Comparison of ENCODE assay signal across 9 cellular contexts in genomic region chr3:31960793-31961431, GRCh38. TPM values are rescaled to one million over a fixed set of nuclear protein-coding genes. Genes with fewer than 3 reads are reported as not detected.
A peak's percentile ranks its signal among the peaks of the same experiment; 100 is the strongest.
DNase-seq lines count a peak whose midpoint lies in the region; ATAC-seq and TF ChIP-seq lines count a peak whose summit lies in the region.
"Had no signal": no experiment of that assay in that cellular context is flagged by ENCODE, and none has a peak within 500 bp of the region (broad histone marks: within the 10 kb centered on the region; RNA-seq: fewer than 3 reads in every experiment).

No MANE protein-coding gene starts in this region.

- H3K9ac ChIP-seq in OCI-LY1 (ENCODE audit: low read length), result peak overlapping the region; percentile 83; the same call in 1 of the 2 replicates

- no peaks in the 10 kb centered on the region for H3K27me3 Mint-ChIP-seq in stimulated activated naive CD8-positive, alpha-beta T cell treated with anti-CD3 and anti-CD28 coated beads, Interleukin-15, Interleukin-2, amounts not matched to agents 100 ng/mL and 50 ng/mL, for 24 hours
- H3K27me3 Mint-ChIP-seq in stimulated activated naive CD8-positive, alpha-beta T cell treated with anti-CD3 and anti-CD28 coated beads, Interleukin-15, amount 100 ng/mL, for 72 hours, result peaks cover 28% of the 10 kb centered on the region

- H2AFZ ChIP-seq in OCI-LY1 (ENCODE audit: low read length) (no peak overlapping the region), hepatocyte (no peak overlapping the region)

- H3K79me2 ChIP-seq in OCI-LY1 (ENCODE audit: insufficient read depth, low read length), result peaks cover 68% of the 10 kb centered on the region
- peaks cover 86% of the 10 kb centered on the region for H3K79me2 ChIP-seq in hepatocyte

- H3K36me3 ChIP-seq in OCI-LY1 (ENCODE audit: insufficient read depth, low read length) (peaks cover 14% of the 10 kb centered on the region), hepatocyte (replicated peaks; ENCODE audit: insufficient read depth, low read depth) (no peaks in the 10 kb centered on the region), A673 (ENCODE audit: insufficient read depth, low read length, poor library complexity, severe bottlenecking) (no peaks in the 10 kb centered on the region)

- ATAC-seq in stimulated activated naive CD8-positive, alpha-beta T cell treated with anti-CD3 and anti-CD28 coated beads, Interleukin-15, amount 100 ng/mL, for 72 hours, result no peak
- no peak for ATAC-seq in HG03521 (IDR thresholded peaks at IDR 0.05; ENCODE audit: unreplicated experiment)

- H3K4me1 ChIP-seq in OCI-LY1 (ENCODE audit: insufficient read depth, low read length, severe bottlenecking) (peaks cover 80% of the 10 kb centered on the region), hepatocyte (ENCODE audit: insufficient read depth) (peaks cover 33% of the 10 kb centered on the region), A673 (ENCODE audit: insufficient read depth, low read length, poor library complexity, severe bottlenecking) (peaks cover 4% of the 10 kb centered on the region)

- H3K9me3 Mint-ChIP-seq in stimulated activated naive CD8-positive, alpha-beta T cell treated with anti-CD3 and anti-CD28 coated beads, Interleukin-15, Interleukin-2, amounts not matched to agents 100 ng/mL and 50 ng/mL, for 24 hours, result peaks cover under 1% of the 10 kb centered on the region
- no peaks in the 10 kb centered on the region for H3K9me3 Mint-ChIP-seq in stimulated activated naive CD8-positive, alpha-beta T cell treated with anti-CD3 and anti-CD28 coated beads, Interleukin-15, amount 100 ng/mL, for 72 hours

- no peak for DNase-seq in stimulated activated naive CD8-positive, alpha-beta T cell treated with anti-CD3 and anti-CD28 coated beads, Interleukin-15, amount 100 ng/mL, for 72 hours
- DNase-seq in hepatocyte (ENCODE audit: low spot score) (no peak), GM13976 (ENCODE audit: low spot score) (no peak), SHP77 (lab: John Stamatoyannopoulos, UW) (no peak), A673 (ENCODE audit: low spot score) (no peak)
- DNase-seq: RPMI8226 had no signal

- no peaks in the 10 kb centered on the region for H3K9me2 ChIP-seq in OCI-LY1 (ENCODE audit: low read depth, low read length)
- no peaks in the 10 kb centered on the region for H3K9me2 ChIP-seq in hepatocyte (replicated peaks; ENCODE audit: insufficient read depth)

- intact Hi-C loops in A673 (cut with micrococcal nuclease; ENCODE audit: unreplicated experiment), result no loop called here

- H3K4me2 ChIP-seq in OCI-LY1 (ENCODE audit: low read length) (peak overlapping the region; percentile 83), hepatocyte (peak overlapping the region; percentile 73)

- H3K27me3 ChIP-seq in OCI-LY1 (ENCODE audit: insufficient read depth, low read length) (no peaks in the 10 kb centered on the region), hepatocyte (no peaks in the 10 kb centered on the region), A673 (replicated peaks; ENCODE audit: insufficient read depth, low read depth, low read length, poor library complexity) (no peaks in the 10 kb centered on the region)

- H3K36me3 Mint-ChIP-seq in stimulated activated naive CD8-positive, alpha-beta T cell treated with anti-CD3 and anti-CD28 coated beads, Interleukin-15, Interleukin-2, amounts not matched to agents 100 ng/mL and 50 ng/mL, for 24 hours (ENCODE audit: low read depth), result no peaks in the 10 kb centered on the region

- H3K4me3 ChIP-seq in OCI-LY1 (ENCODE audit: low read depth, low read length, poor library complexity, severe bottlenecking), result peak overlapping the region; percentile 61
- H3K4me3 ChIP-seq in hepatocyte, result no peak overlapping the region
- H3K4me3 ChIP-seq in A673 (ENCODE audit: low read depth, low read length, poor library complexity, severe bottlenecking), result no peak overlapping the region

- H3F3A ChIP-seq in OCI-LY1 (ENCODE audit: insufficient read depth, low read length), result no peaks in the 10 kb centered on the region

- H3K27ac ChIP-seq in OCI-LY1 (ENCODE audit: low read depth, low read length, poor library complexity, severe bottlenecking) (peak overlapping the region; percentile 96), hepatocyte (peak overlapping the region; percentile 87), A673 (ENCODE audit: low read depth, low read length, poor library complexity, severe bottlenecking) (no peak overlapping the region)

- CTCF ChIA-PET in A673 (lab: Charles Lee), result no interaction called here

- POLR2A ChIA-PET in A673 (lab: Charles Lee; ENCODE audit: low non-redundant PET), result no interaction called here

- 48% methylated on average over 4 of the region's 4 CpGs for WGBS in hepatocyte (ENCODE audit: low lambda C conversion rate, missing lambda C conversion rate)

- BruUV-seq in A673 (replicated peaks; lab: Mats Ljungman, UMichigan), result no TSS peak

- H3K27ac Mint-ChIP-seq in stimulated activated naive CD8-positive, alpha-beta T cell treated with anti-CD3 and anti-CD28 coated beads, Interleukin-15, Interleukin-2, amounts not matched to agents 100 ng/mL and 50 ng/mL, for 24 hours, result no peak overlapping the region
- peak overlapping the region in 1 of 2 donors; percentile 54 for H3K27ac Mint-ChIP-seq in stimulated activated naive CD8-positive, alpha-beta T cell treated with anti-CD3 and anti-CD28 coated beads, Interleukin-15, amount 100 ng/mL, for 72 hours

- in situ Hi-C loops in GM13976 (cut with MboI; ENCODE audit: low sequenced_read_pairs, unreplicated experiment), result no loop called here

- peaks cover 3% of the 10 kb centered on the region for H3K9me3 ChIP-seq in OCI-LY1 (ENCODE audit: low read length)
- H3K9me3 ChIP-seq in hepatocyte (ENCODE audit: low read depth), result no peaks in the 10 kb centered on the region
- peaks cover 2% of the 10 kb centered on the region for H3K9me3 ChIP-seq in A673 (ENCODE audit: low read depth, low read length, poor library complexity, severe bottlenecking)

- H3K4me3 Mint-ChIP-seq in stimulated activated naive CD8-positive, alpha-beta T cell treated with anti-CD3 and anti-CD28 coated beads, Interleukin-15, Interleukin-2, amounts not matched to agents 100 ng/mL and 50 ng/mL, for 24 hours, result peak overlapping the region; percentile 2
- no peak overlapping the region for H3K4me3 Mint-ChIP-seq in stimulated activated naive CD8-positive, alpha-beta T cell treated with anti-CD3 and anti-CD28 coated beads, Interleukin-15, amount 100 ng/mL, for 72 hours

- peaks cover 23% of the 10 kb centered on the region for H3K4me1 Mint-ChIP-seq in stimulated activated naive CD8-positive, alpha-beta T cell treated with anti-CD3 and anti-CD28 coated beads, Interleukin-15, Interleukin-2, amounts not matched to agents 100 ng/mL and 50 ng/mL, for 24 hours (ENCODE audit: low read depth)
- H3K4me1 Mint-ChIP-seq in stimulated activated naive CD8-positive, alpha-beta T cell treated with anti-CD3 and anti-CD28 coated beads, Interleukin-15, amount 100 ng/mL, for 72 hours, result peaks cover 13% of the 10 kb centered on the region

- H4K20me1 ChIP-seq in OCI-LY1 (ENCODE audit: insufficient read depth, low read length), result no peaks in the 10 kb centered on the region
- no peaks in the 10 kb centered on the region for H4K20me1 ChIP-seq in hepatocyte (ENCODE audit: insufficient read depth, poor library complexity, severe bottlenecking)

- TF ChIP-seq CTCF in OCI-LY1 (IDR thresholded peaks at IDR 0.05; ENCODE audit: low read length), result no peak
- TF ChIP-seq CTCF in hepatocyte (IDR thresholded peaks at IDR 0.05; ENCODE audit: poor library complexity), result no peak
- TF ChIP-seq CTCF in GM13976 (IDR thresholded peaks at IDR 0.05; ENCODE audit: borderline replicate concordance, control extremely low read depth, extremely low read depth, insufficient read depth, missing control alignments), result no peak
- TF ChIP-seq CTCF in A673 (conservative IDR thresholded peaks at IDR 0.05; ENCODE audit: low read depth, low read length), result no peak

RNA-seq across cellular contexts. Expression of gene OSBPL10, which starts 20.1 kb away (rescaled TPM):
- total RNA-seq in hepatocyte (22.3 and 32.8 TPM in 2 replicates), A673 (2021) (1.1 and 2.3 TPM in 2 replicates)
- polyA plus RNA-seq in hepatocyte, result 18.2 and 32.1 TPM in 2 replicates

RNA-seq across cellular contexts. Expression of gene ZNF860, which starts 20.6 kb away (rescaled TPM):
- 0.80 and 2.2 TPM in 2 replicates for total RNA-seq in hepatocyte
- polyA plus RNA-seq in hepatocyte, result 0.32 and 1.3 TPM in 2 replicates
- total RNA-seq in A673 (2021), result not detected in 2 replicates
